In the genomic region with DNA sequence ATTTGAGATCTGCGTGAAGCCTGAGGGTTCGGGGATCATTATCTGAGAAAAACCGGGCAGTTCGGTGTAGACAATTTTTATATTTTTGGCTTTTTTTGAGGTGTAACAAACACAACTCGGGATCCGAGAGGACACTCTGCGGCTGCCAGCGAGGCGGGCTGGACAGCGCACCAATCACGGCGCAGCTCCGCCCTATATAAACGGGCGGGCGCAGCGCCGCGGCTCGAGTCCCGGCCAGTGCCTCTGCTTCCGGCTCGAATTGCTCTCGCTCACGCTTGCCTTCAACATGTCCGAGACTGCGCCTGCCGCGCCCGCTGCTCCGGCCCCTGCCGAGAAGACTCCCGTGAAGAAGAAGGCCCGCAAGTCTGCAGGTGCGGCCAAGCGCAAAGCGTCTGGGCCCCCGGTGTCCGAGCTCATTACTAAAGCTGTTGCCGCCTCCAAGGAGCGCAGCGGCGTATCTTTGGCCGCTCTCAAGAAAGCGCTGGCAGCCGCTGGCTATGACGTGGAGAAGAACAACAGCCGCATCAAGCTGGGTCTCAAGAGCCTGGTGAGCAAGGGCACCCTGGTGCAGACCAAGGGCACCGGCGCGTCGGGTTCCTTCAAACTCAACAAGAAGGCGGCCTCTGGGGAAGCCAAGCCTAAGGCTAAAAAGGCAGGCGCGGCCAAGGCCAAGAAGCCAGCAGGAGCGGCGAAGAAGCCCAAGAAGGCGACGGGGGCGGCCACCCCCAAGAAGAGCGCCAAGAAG, we compare ENCODE assay signal across 8 cellular contexts.
DNase-seq lines count a peak whose midpoint lies in the region; ATAC-seq and TF ChIP-seq lines count a peak whose summit lies in the region.

No MANE protein-coding gene starts in this region.

- TF ChIP-seq POLR2A in heart left ventricle (IDR thresholded peaks at IDR 0.05) (peak; percentile 67 to 99), transverse colon (IDR thresholded peaks at IDR 0.05) (peak; percentile 100)

- H3K9me3 ChIP-seq in heart left ventricle (no peaks in the 10 kb centered on the region), transverse colon (no peaks in the 10 kb centered on the region)

- H3K27me3 ChIP-seq in heart left ventricle (no peaks in the 10 kb centered on the region), transverse colon (no peaks in the 10 kb centered on the region)

- POLR2A ChIA-PET in GM10248 (lab: Yijun Ruan, JAX), result interaction anchor here (0.6 to 6.3 kb wide), 38 partner anchors 9 to 1734 kb away, joined by 3 to 211 read pairs (median 5); a partner anchor contains a TSS

- H3K36me3 ChIP-seq in heart left ventricle (no peaks in the 10 kb centered on the region), transverse colon (no peaks in the 10 kb centered on the region)

- peak overlapping the region; percentile 31 for H3K27ac ChIP-seq in adipose tissue (ENCODE audit: low read depth, low read length)
- H3K27ac ChIP-seq in heart left ventricle, result peak overlapping the region; percentile 70 to 98 (median 95)
- peak overlapping the region; percentile 97 to 100 (median 100) for H3K27ac ChIP-seq in transverse colon

- H3K4me1 ChIP-seq in heart left ventricle (peaks cover 0 to 30% (median 11%) of the 10 kb centered on the region in 12 donors), transverse colon (peaks cover 0 to 36% (median 14%) of the 10 kb centered on the region in 4 donors)

- peak; percentile 89 for DNase-seq in GM10248 (ENCODE audit: extremely low spot score)
- DNase-seq in NCI-H1092 (lab: John Stamatoyannopoulos, UW), result peak; percentile 70
- peak; percentile 64 to 91 for DNase-seq in SW 1271 (lab: John Stamatoyannopoulos, UW)
- DNase-seq in heart left ventricle, result peak; percentile 92 to 96 (median 93)
- DNase-seq in pons (ENCODE audit: low spot score), result peak; percentile 91
- DNase-seq in transverse colon, result peak; percentile 94

- peak; percentile 44 for ATAC-seq in HG02588 (IDR thresholded peaks at IDR 0.05; ENCODE audit: unreplicated experiment)
- peak; percentile 80 to 89 (median 86) for ATAC-seq in heart left ventricle

- H3K4me3 ChIP-seq in heart left ventricle, result peak overlapping the region; percentile 49 to 94 (median 78)
- H3K4me3 ChIP-seq in transverse colon, result peak overlapping the region; percentile 70 to 91 (median 80)

- no peak for TF ChIP-seq CTCF in GM10248 (IDR thresholded peaks at IDR 0.05; ENCODE audit: control extremely low read depth, extremely low read depth, low read depth, missing control alignments)
- TF ChIP-seq CTCF in heart left ventricle (IDR thresholded peaks at IDR 0.05), result peak in 1 of 12 donors; percentile 7
- TF ChIP-seq CTCF in transverse colon (IDR thresholded peaks at IDR 0.05), result no peak

- intact Hi-C loops in heart left ventricle (cut with DNase I) (loop anchor here in 8 of 10 donors (1.0 to 5.0 kb wide), 10 partner anchors 29 to 124 kb away; a partner anchor contains a TSS), transverse colon (cut with DNase I; ENCODE audit: low total_unique reads) (loop anchor here (5.0 kb wide), 2 partner anchors 34 to 41 kb away; a partner anchor contains a TSS)

- peak; percentile 71 for TF ChIP-seq EP300 in transverse colon (IDR thresholded peaks at IDR 0.05; ENCODE audit: low read depth)

- in situ Hi-C loops in transverse colon (cut with MboI; ENCODE audit: low pct_ligation_motif_present in 1 of 4, low pct_unique_long_range_greater_than_20kb in 1 of 4, low sequenced_read_pairs in 3 of 4), result loop anchor here in 3 of 4 donors (5.0 to 25.0 kb wide), 3 partner anchors 34 to 981 kb away; a partner anchor contains a TSS

- CTCF ChIA-PET in GM10248 (lab: Yijun Ruan, JAX), result interaction anchor here (0.8 to 4.9 kb wide), 6 partner anchors 32 to 439 kb away, joined by 3 to 28 read pairs (median 4); a partner anchor contains a TSS

- 0 to 1% (median 0%) methylated on average over 61 of the region's 61 CpGs for WGBS in adipose tissue, 3 donors
- WGBS in heart left ventricle, 4 donors, result 0 to 1% (median 1%) methylated on average over 34 to 61 of the region's 61 CpGs
- WGBS in transverse colon (ENCODE audit: low coverage in 1 of 2), 2 donors, result 0 to 1% methylated on average over 9 to 51 of the region's 61 CpGs

Comparison
In these comparisons a context has a peak if more than half of its experiments do, and no peak if none do; other contexts are left out.
1. Peak in every context shown above with its lines: DNase-seq, ATAC-seq, H3K4me3 ChIP-seq and H3K27ac ChIP-seq.
2. H3K27ac ChIP-seq: peak in every context shown above with its lines; median percentile 100 in transverse colon; 95 in heart left ventricle; 31 in adipose tissue.